Comparison of ENCODE assay signal across 16 cellular contexts in genomic region chr3:179083977-179084376, GRCh38. TPM values are rescaled to one million over a fixed set of nuclear protein-coding genes. Genes with fewer than 3 reads are reported as not detected.
DNase-seq lines count a peak whose midpoint lies in the region; ATAC-seq, FAIRE-seq and TF ChIP-seq lines count a peak whose summit lies in the region.
"Had no signal": no experiment of that assay in that cellular context is flagged by ENCODE, and none has a peak within 500 bp of the region (broad histone marks: within the 10 kb centered on the region; RNA-seq: fewer than 3 reads in every experiment).

No MANE protein-coding gene starts in this region.

- H3K9me3 ChIP-seq in HUES64 (ENCODE audit: insufficient read depth, low read depth, low read length): no peaks in the 10 kb centered on the region
- H3K9me3 ChIP-seq: uterus had no signal

- TF ChIP-seq CTCF in omental fat pad (IDR thresholded peaks at IDR 0.05): no peak

- H4K8ac ChIP-seq in mesendoderm (ENCODE audit: low read depth, low read length): no peak overlapping the region

- POLR2A ChIA-PET in activated CD4-positive, alpha-beta T cell treated with anti-CD3 and anti-CD28 coated beads, Interleukin-2, amount 10 ng/mL, durations not matched to agents 7 days and 5 days (lab: Charles Lee): no interaction called here

- FAIRE-seq in RCC 7860 (lab: Jason Lieb, UNC): no peak

- H3K36me3 ChIP-seq in HUES64 (ENCODE audit: insufficient read depth, low read length) (no peaks in the 10 kb centered on the region), mesendoderm (ENCODE audit: control insufficient read depth, insufficient read depth, low read length) (no peaks in the 10 kb centered on the region)
- H3K36me3 ChIP-seq: uterus had no signal

- H3K4me3 ChIP-seq in HUES64 (ENCODE audit: low read length) (no peak overlapping the region), mesendoderm (ENCODE audit: low read length) (no peak overlapping the region)
- H3K4me3 ChIP-seq: uterus had no signal

- 61% methylated on average over 2 of the region's 2 CpGs for WGBS in HUES64
- no CpG with 5 or more reads among the region's 2 CpGs for WGBS in mesendoderm (ENCODE audit: extremely low coverage, insufficient coverage, low lambda C conversion rate)

- H3K23ac ChIP-seq in mesendoderm (ENCODE audit: low read length): no peak overlapping the region

- H3K9ac ChIP-seq in HUES64 (ENCODE audit: low read depth, low read length): no peak overlapping the region
- no peak overlapping the region for H3K9ac ChIP-seq in mesendoderm (ENCODE audit: low read length)

- no peak overlapping the region for H3K4ac ChIP-seq in mesendoderm (ENCODE audit: low read depth, low read length)

- H3K27me3 ChIP-seq in HUES64 (ENCODE audit: insufficient read depth, low read length) (no peaks in the 10 kb centered on the region), mesendoderm (ENCODE audit: insufficient read depth, low read length, poor library complexity) (no peaks in the 10 kb centered on the region)
- H3K27me3 ChIP-seq: uterus had no signal

- DNase-seq in activated CD4-positive, alpha-beta T cell treated with anti-CD3 and anti-CD28 coated beads, Interleukin-2, amount 10 ng/mL, durations not matched to agents 7 days and 5 days: no peak
- DNase-seq in activated CD4-positive, alpha-beta T cell treated with anti-CD3 and anti-CD28 coated beads for 48 hours: no peak
- DNase-seq in mesendoderm: peak; percentile 20
- DNase-seq in omental fat pad (ENCODE audit: low spot score): no peak
- no peak for DNase-seq in RCC 7860 (ENCODE audit: low spot score)
- DNase-seq: activated CD4-positive, alpha-beta T cell treated with anti-CD3 and anti-CD28 coated beads, Interleukin-2, amount 50 U/mL, for 4 hours; activated naive CD4-positive, alpha-beta T cell treated with Interleukin-2 at 50 U/mL for 16 hours; DMS 273 treated with DMSO at 0.1 percent for 48 hours; effector memory CD4-positive, alpha-beta T cell; foreskin melanocyte; NCI-H2107; stimulated activated CD4-positive, alpha-beta T cell treated with anti-CD3 and anti-CD28 coated beads, Interleukin-2, amount 100 ng/mL, for 24 hours; uterus had no signal

- H3K4me1 ChIP-seq in HUES64 (ENCODE audit: insufficient read depth, low read length): peaks cover 33% of the 10 kb centered on the region
- H3K4me1 ChIP-seq in mesendoderm (ENCODE audit: control insufficient read depth, low read depth, low read length): no peaks in the 10 kb centered on the region
- H3K4me1 ChIP-seq: uterus had no signal

- H3K36me3 Mint-ChIP-seq in activated CD4-positive, alpha-beta T cell treated with anti-CD3 and anti-CD28 coated beads, Interleukin-2, amount 10 ng/mL, durations not matched to agents 7 days and 5 days (ENCODE audit: low read depth): no peaks in the 10 kb centered on the region

- no peak overlapping the region for H3K56ac ChIP-seq in mesendoderm (ENCODE audit: low read length)

- H2AK5ac ChIP-seq in mesendoderm (ENCODE audit: low read length): no peak overlapping the region

- CTCF ChIA-PET in activated CD4-positive, alpha-beta T cell treated with anti-CD3 and anti-CD28 coated beads, Interleukin-2, amount 10 ng/mL, durations not matched to agents 7 days and 5 days (lab: Charles Lee): interaction anchor here (0.6 to 2.0 kb wide), 2 partner anchors 10 to 43 kb away, joined by 3 to 7 read pairs; no protein-coding TSS in a partner anchor

- no peak overlapping the region for H2BK120ac ChIP-seq in mesendoderm (ENCODE audit: low read depth, low read length)

- no peak overlapping the region for H4K5ac ChIP-seq in mesendoderm (ENCODE audit: low read length)

- peak; percentile 79 for ATAC-seq in GM21786 (IDR thresholded peaks at IDR 0.05; ENCODE audit: unreplicated experiment)
- no peak for ATAC-seq in omental fat pad (ENCODE audit: low FRiP score)
- ATAC-seq in HG03460 (IDR thresholded peaks at IDR 0.05; ENCODE audit: unreplicated experiment): no peak

- peak overlapping the region; percentile 68 for H3K27ac Mint-ChIP-seq in activated CD4-positive, alpha-beta T cell treated with anti-CD3 and anti-CD28 coated beads, Interleukin-2, amount 10 ng/mL, durations not matched to agents 7 days and 5 days

- peaks cover 5% of the 10 kb centered on the region for H3K9me3 Mint-ChIP-seq in activated CD4-positive, alpha-beta T cell treated with anti-CD3 and anti-CD28 coated beads, Interleukin-2, amount 10 ng/mL, durations not matched to agents 7 days and 5 days

- H3K4me2 ChIP-seq in mesendoderm (ENCODE audit: low read length): no peak overlapping the region

- H3K27me3 Mint-ChIP-seq in activated CD4-positive, alpha-beta T cell treated with anti-CD3 and anti-CD28 coated beads, Interleukin-2, amount 10 ng/mL, durations not matched to agents 7 days and 5 days: peaks cover 3% of the 10 kb centered on the region

- H3K18ac ChIP-seq in mesendoderm (ENCODE audit: low read length): no peak overlapping the region

- H3K79me1 ChIP-seq in mesendoderm (ENCODE audit: low read length): no peaks in the 10 kb centered on the region

- peaks cover 20% of the 10 kb centered on the region for H3K4me1 Mint-ChIP-seq in activated CD4-positive, alpha-beta T cell treated with anti-CD3 and anti-CD28 coated beads, Interleukin-2, amount 10 ng/mL, durations not matched to agents 7 days and 5 days

- H2BK15ac ChIP-seq in mesendoderm (replicated peaks; ENCODE audit: low read depth): no peak overlapping the region

- H2BK5ac ChIP-seq in mesendoderm (ENCODE audit: low read length): no peak overlapping the region

- no peaks in the 10 kb centered on the region for H3K79me2 ChIP-seq in mesendoderm (ENCODE audit: control insufficient read depth, insufficient read depth, low read length)

- peak overlapping the region; percentile 39 for H3K4me3 Mint-ChIP-seq in activated CD4-positive, alpha-beta T cell treated with anti-CD3 and anti-CD28 coated beads, Interleukin-2, amount 10 ng/mL, durations not matched to agents 7 days and 5 days

- H3K27ac ChIP-seq in HUES64 (ENCODE audit: low read depth, low read length): peak overlapping the region; percentile 39
- no peak overlapping the region for H3K27ac ChIP-seq in mesendoderm (ENCODE audit: low read depth, low read length)
- H3K27ac ChIP-seq: uterus had no signal

RNA-seq across cellular contexts. Expression of gene ZMAT3, which starts 12.4 kb away (rescaled TPM):
- total RNA-seq in activated CD4-positive, alpha-beta T cell treated with anti-CD3 and anti-CD28 coated beads, Interleukin-2, amount 10 ng/mL, durations not matched to agents 7 days and 5 days: 10 to 100 TPM; 23.0 to 23.6 TPM
- 7.2 TPM for polyA plus RNA-seq in HUES64 (2013, experiment 1 of 2)
- polyA plus RNA-seq in HUES64 (2013, experiment 2 of 2): 8.1 TPM
- 3.9 TPM for polyA plus RNA-seq in mesendoderm (2013, experiment 1 of 2)
- 3.6 TPM for polyA plus RNA-seq in mesendoderm (2013, experiment 2 of 2)
- 1 to 10 TPM; 7.7 to 9.1 (median 8.2) TPM for total RNA-seq in omental fat pad
